ENCODE assay signal across 23 cellular contexts in the genomic region with DNA sequence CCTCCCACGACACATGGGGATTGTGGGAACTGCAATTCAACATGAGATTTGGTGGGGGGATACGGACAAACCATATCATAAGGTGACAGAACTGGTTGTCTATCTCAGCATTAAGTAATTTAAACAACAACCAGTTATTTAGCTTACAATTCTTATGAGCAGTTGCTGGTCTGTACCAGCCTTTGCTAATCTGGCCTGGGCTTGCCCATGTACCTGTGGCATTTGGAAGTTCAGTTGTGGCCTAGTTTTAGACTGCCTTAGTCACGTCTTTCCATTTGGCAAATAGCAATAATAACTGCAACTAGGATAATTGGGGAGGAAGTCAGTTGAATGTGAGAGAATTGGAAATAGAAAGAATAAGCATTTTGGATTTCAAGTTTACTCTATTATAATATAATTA.
"Had no signal": no experiment of that assay in that cellular context is flagged by ENCODE, and none has a peak within 500 bp of the region (broad histone marks: within the 10 kb centered on the region; RNA-seq: fewer than 3 reads in every experiment).

No MANE protein-coding gene starts in this region.

- H3K36me3 ChIP-seq: MG63, SJCRH30 had no signal

- ATAC-seq: HepG2, Panc1, PC-3, SK-N-SH treated with all-trans-retinoic acid at 6 μM for 48 hours had no signal

- H3K27me3 ChIP-seq: MG63, SJCRH30 had no signal

- H3K4me1 ChIP-seq: SJCRH30 had no signal

- DNase-seq: IMR-90, Karpas-422, KG1, MG63, NCI-H1092, NCI-H1105 treated with DMSO at 0.1 percent for 48 hours, NCI-H1417 treated with DMSO at 0.1 percent for 48 hours, NCI-H146, NCI-H1694 treated with DMSO at 0.1 percent for 48 hours, NCI-H1930, NCI-H2081, NCI-H2107, NCI-H2227 treated with DMSO at 0.1 percent for 48 hours, NCI-H524 treated with DMSO at 0.1 percent for 48 hours, NCI-H69, NCI-H774, PC-3, SHP77 treated with DMSO at 0.1 percent for 48 hours, SJCRH30 had no signal

- H3K9me3 ChIP-seq: MG63, SJCRH30 had no signal

- H3K27ac ChIP-seq: RWPE1, SJCRH30 had no signal

- H3K4me3 ChIP-seq: MG63, SJCRH30 had no signal
